ENCODE assay signal across 14 cellular contexts in genomic region chr3:178304758-178305157, GRCh38.
A peak's percentile ranks its signal among the peaks of the same experiment; 100 is the strongest.
DNase-seq lines count a peak whose midpoint lies in the region; FAIRE-seq and TF ChIP-seq lines count a peak whose summit lies in the region.
"Had no signal": no experiment of that assay in that cellular context is flagged by ENCODE, and none has a peak within 500 bp of the region (broad histone marks: within the 10 kb centered on the region; RNA-seq: fewer than 3 reads in every experiment).

No MANE protein-coding gene starts in this region.

- dilution Hi-C loops in keratinocyte (cut with MboI; ENCODE audit: extremely low pct_ligation_motif_present, low sequenced_read_pairs) = no loop called here

- no peak overlapping the region for H3K4me2 ChIP-seq in keratinocyte (ENCODE audit: control insufficient read depth, extremely low read depth, insufficient read depth, low read depth, low read length)

- H3K27me3 ChIP-seq in keratinocyte (ENCODE audit: control insufficient read depth, extremely low read depth, insufficient read depth, low read length) = no peaks in the 10 kb centered on the region
- H3K27me3 ChIP-seq: colonic mucosa had no signal

- DNase-seq in AG08395 (ENCODE audit: low spot score) (peak; percentile 45), HS-5 (ENCODE audit: low read depth) (peak; percentile 49), astrocyte of the hippocampus (ENCODE audit: low read depth, low spot score) (peak; percentile 78), keratinocyte (ENCODE audit: low read depth, low spot score) (no peak), NCI-H187 treated with DMSO at 0.1 percent for 48 hours (lab: John Stamatoyannopoulos, UW) (no peak), kidney (no peak), coronary artery (ENCODE audit: low spot score) (no peak), DMS153 treated with DMSO at 0.1 percent for 48 hours (lab: John Stamatoyannopoulos, UW; ENCODE audit: unreplicated experiment) (no peak)
- DNase-seq: activated CD4-positive, alpha-beta T cell treated with anti-CD3 and anti-CD28 coated beads for 4 hours; activated naive CD8-positive, alpha-beta T cell treated with anti-CD3 and anti-CD28 coated beads, Interleukin-2, amount 10 ng/mL, durations not matched to agents 7 days and 5 days; activated T-cell treated with anti-CD3 and anti-CD28 coated beads, Interleukin-2, amount 50 U/mL, for 1 hour; AML-193; colonic mucosa; NCI-H1694 treated with DMSO at 0.1 percent for 48 hours had no signal

- H3K27ac ChIP-seq in keratinocyte (ENCODE audit: control insufficient read depth, insufficient read depth, low read length) (no peak overlapping the region), kidney (ENCODE audit: low read depth in 2 of 2, low read length in 2 of 2) (no peak overlapping the region), coronary artery (no peak overlapping the region)
- H3K27ac ChIP-seq: colonic mucosa had no signal

- H4K20me1 ChIP-seq in keratinocyte (ENCODE audit: control insufficient read depth, extremely low read depth, insufficient read depth, low read length) = no peaks in the 10 kb centered on the region

- H3K9ac ChIP-seq in keratinocyte (ENCODE audit: control insufficient read depth, extremely low read depth, insufficient read depth, low read length) (no peak overlapping the region), kidney (ENCODE audit: low read length in 2 of 2) (no peak overlapping the region)

- peak; percentile 13 for FAIRE-seq in keratinocyte (lab: Jason Lieb, UNC)
- FAIRE-seq in kidney (lab: Jason Lieb, UNC) = no peak

- H3K9me1 ChIP-seq in keratinocyte (ENCODE audit: control insufficient read depth, extremely low read depth, insufficient read depth, low read length) = no peaks in the 10 kb centered on the region

- no peak overlapping the region for H3K4me3 ChIP-seq in keratinocyte (ENCODE audit: control insufficient read depth in 2 of 3, extremely low read depth in 1 of 3, insufficient read depth in 2 of 3, low read depth in 1 of 3, low read length in 3 of 3)
- no peak overlapping the region for H3K4me3 ChIP-seq in kidney (ENCODE audit: low read length in 2 of 2)
- H3K4me3 ChIP-seq in coronary artery = no peak overlapping the region
- H3K4me3 ChIP-seq: colonic mucosa had no signal

- TF ChIP-seq CTCF in keratinocyte (optimal IDR thresholded peaks at IDR 0.05 in 1 of 3, IDR thresholded peaks at IDR 0.05 in 1 of 3, conservative IDR thresholded peaks at IDR 0.05 in 1 of 3; ENCODE audit: extremely low read depth in 1 of 3, insufficient read depth in 2 of 3, low read length in 3 of 3) (no peak), kidney (IDR thresholded peaks at IDR 0.05; ENCODE audit: borderline replicate concordance, extremely low read depth, insufficient read depth) (no peak), coronary artery (IDR thresholded peaks at IDR 0.05) (no peak)

- H3K9me3 ChIP-seq in keratinocyte (ENCODE audit: control insufficient read depth, low read depth, low read length) (no peaks in the 10 kb centered on the region), kidney (ENCODE audit: control insufficient read depth in 1 of 2, low read length in 2 of 2) (no peaks in the 10 kb centered on the region)
- H3K9me3 ChIP-seq: colonic mucosa had no signal

- H2AFZ ChIP-seq in keratinocyte (ENCODE audit: control insufficient read depth, low read length) = no peak overlapping the region

- H3K36me3 ChIP-seq in keratinocyte (ENCODE audit: control insufficient read depth in 2 of 2, extremely low read depth in 1 of 2, insufficient read depth in 2 of 2, low read length in 2 of 2) = no peaks in the 10 kb centered on the region
- no peaks in the 10 kb centered on the region for H3K36me3 ChIP-seq in kidney (ENCODE audit: control insufficient read depth in 1 of 2, insufficient read depth in 2 of 2, low read length in 2 of 2)
- H3K36me3 ChIP-seq: colonic mucosa had no signal

- no peaks in the 10 kb centered on the region for H3K79me2 ChIP-seq in keratinocyte (ENCODE audit: control insufficient read depth, insufficient read depth, low read length)

- intact Hi-C loops in kidney (cut with DNase I) = no loop called here

- H3K4me1 ChIP-seq in keratinocyte (ENCODE audit: control insufficient read depth, extremely low read depth, insufficient read depth, low read length) = no peaks in the 10 kb centered on the region
- H3K4me1 ChIP-seq in kidney (ENCODE audit: control insufficient read depth in 1 of 2, insufficient read depth in 1 of 2, low read depth in 1 of 2, low read length in 2 of 2) = no peaks in the 10 kb centered on the region
- H3K4me1 ChIP-seq: colonic mucosa had no signal

Comparison
In these comparisons a context has a peak if more than half of its experiments do, and no peak if none do; other contexts are left out.
1. DNase-seq: peak in AG08395 (single experiment), HS-5 (single experiment) and astrocyte of the hippocampus (single experiment); none in keratinocyte (single experiment), NCI-H187 treated with DMSO at 0.1 percent for 48 hours (single experiment), kidney (single experiment), coronary artery (single experiment) and DMS153 treated with DMSO at 0.1 percent for 48 hours (single experiment).